ENCODE assay signal across 24 cellular contexts in the genomic region with DNA sequence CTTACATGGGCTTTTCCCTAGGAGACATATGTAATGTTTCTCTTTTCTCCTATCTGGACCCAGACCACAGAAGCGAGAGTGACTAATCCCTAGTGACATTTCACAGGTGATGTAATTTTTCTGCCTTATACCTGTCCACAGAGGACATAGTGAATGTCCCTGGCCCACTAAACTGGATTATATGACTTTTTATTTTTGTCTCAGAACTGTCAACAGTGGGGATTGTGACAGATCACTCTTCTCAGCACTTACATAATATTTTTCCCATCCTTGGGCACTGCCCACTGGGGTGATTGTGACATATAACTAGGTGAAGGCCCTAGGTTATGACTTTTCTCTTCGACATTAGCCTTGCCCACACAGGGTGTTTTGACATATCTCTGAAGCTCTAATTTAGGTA.
"Had no signal": no experiment of that assay in that cellular context is flagged by ENCODE, and none has a peak within 500 bp of the region (broad histone marks: within the 10 kb centered on the region; RNA-seq: fewer than 3 reads in every experiment).

No MANE protein-coding gene starts in this region.

- H3K36me3 ChIP-seq: esophagus squamous epithelium, gastrocnemius medialis, heart right ventricle, left ventricle myocardium inferior, lower lobe of right lung had no signal

- H3K9me3 ChIP-seq: gastrocnemius medialis had no signal

- H3K4me1 Mint-ChIP-seq: endodermal cell, mesothelial cell of epicardium, naive B cell had no signal

- H3K27ac ChIP-seq: coronary artery, dorsolateral prefrontal cortex, epithelial cell of prostate, esophagus squamous epithelium, gastrocnemius medialis, heart right ventricle, left ventricle myocardium inferior, lower lobe of right lung had no signal

- H3K36me3 Mint-ChIP-seq: mesothelial cell of epicardium had no signal

- H3K4me3 ChIP-seq: coronary artery, dorsolateral prefrontal cortex, esophagus squamous epithelium, gastrocnemius medialis, heart right ventricle, left ventricle myocardium inferior, lower lobe of right lung, mucosa of descending colon had no signal

- H3K27me3 ChIP-seq: dorsolateral prefrontal cortex, esophagus squamous epithelium, gastrocnemius medialis had no signal

- H3K4me1 ChIP-seq: esophagus squamous epithelium, gastrocnemius medialis, heart right ventricle, left ventricle myocardium inferior, lower lobe of right lung had no signal

- H3K27ac Mint-ChIP-seq: effector memory CD8-positive, alpha-beta T cell; endodermal cell; mesothelial cell of epicardium; naive B cell had no signal

- H3K4me3 Mint-ChIP-seq: effector memory CD8-positive, alpha-beta T cell; endodermal cell; mesothelial cell of epicardium; naive B cell had no signal

- DNase-seq: dermis blood vessel endothelial cell; dorsolateral prefrontal cortex; effector CD4-positive, alpha-beta T cell; effector memory CD8-positive, alpha-beta T cell; endodermal cell; erythroblast; esophagus squamous epithelium; foreskin fibroblast; foreskin melanocyte; gastrocnemius medialis; glutamatergic neuron; head of caudate nucleus; heart right ventricle; hippocampal formation; left cardiac atrium; left ventricle myocardium inferior; lower lobe of right lung; mesenchymal stem cell; mucosa of descending colon; naive B cell had no signal

- ATAC-seq: effector memory CD8-positive, alpha-beta T cell; esophagus mucosa; gastrocnemius medialis; heart right ventricle; left cardiac atrium; lower lobe of right lung; mucosa of descending colon had no signal
